ENCODE assay signal across 9 cellular contexts in the genomic region with DNA sequence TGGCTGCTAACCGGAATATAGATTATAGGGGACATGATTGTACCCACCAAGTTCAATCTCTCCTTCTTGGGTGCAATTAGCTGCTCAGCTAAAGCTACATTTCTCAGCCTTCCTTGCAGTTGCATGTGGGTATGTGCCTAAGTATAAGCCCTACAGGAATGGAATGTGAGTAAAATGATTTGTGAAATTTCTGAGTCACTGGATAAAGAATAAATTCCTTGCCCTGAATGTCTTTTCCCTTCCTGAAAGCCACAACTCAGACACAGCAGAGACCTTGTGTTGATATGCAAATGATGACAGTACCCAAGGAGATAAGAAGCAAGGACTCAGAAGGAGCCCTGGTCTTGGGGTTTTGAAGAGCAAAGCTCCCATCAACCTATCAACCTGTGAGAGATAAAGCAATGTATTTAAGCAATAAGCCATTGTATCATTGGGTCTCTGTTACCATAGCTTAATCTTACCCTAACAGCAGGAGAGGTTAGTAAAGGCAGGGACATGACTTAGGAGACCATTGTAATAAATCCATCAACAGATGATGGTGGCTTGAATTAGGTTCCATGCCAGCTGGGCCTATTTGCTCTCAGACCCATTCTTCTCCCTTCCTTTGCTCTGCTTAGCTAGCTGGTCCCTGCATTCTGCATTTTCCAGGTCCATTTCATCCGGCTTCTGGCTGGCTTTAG.
A peak's percentile ranks its signal among the peaks of the same experiment; 100 is the strongest.
DNase-seq lines count a peak whose midpoint lies in the region.
"Had no signal": no experiment of that assay in that cellular context is flagged by ENCODE, and none has a peak within 500 bp of the region (broad histone marks: within the 10 kb centered on the region; RNA-seq: fewer than 3 reads in every experiment).

No MANE protein-coding gene starts in this region.

- intact Hi-C loops in head of caudate nucleus (cut with DNase I), result no loop called here

- peak; percentile 1 for DNase-seq in DMS 273 (lab: John Stamatoyannopoulos, UW; ENCODE audit: unreplicated experiment)
- DNase-seq in DMS 273 treated with DMSO at 0.1 percent for 48 hours (lab: John Stamatoyannopoulos, UW), result no peak
- DNase-seq in T1000 (lab: John Stamatoyannopoulos, UW), result peak; percentile 27
- peak; percentile 61 for DNase-seq in fibroblast of peridontal ligament (ENCODE audit: extremely low read depth)
- DNase-seq in head of caudate nucleus, result no peak
- no peak for DNase-seq in NCI-H2196 treated with DMSO at 0.1 percent for 48 hours (lab: John Stamatoyannopoulos, UW; ENCODE audit: unreplicated experiment)
- no peak for DNase-seq in NCI-H1417 treated with DMSO at 0.1 percent for 48 hours (lab: John Stamatoyannopoulos, UW)
- no peak for DNase-seq in NCI-H2107 treated with DMSO at 0.1 percent for 48 hours (lab: John Stamatoyannopoulos, UW; ENCODE audit: unreplicated experiment)
- DNase-seq: cortex of kidney had no signal

Comparison
In these comparisons a context has a peak if more than half of its experiments do, and no peak if none do; other contexts are left out.
1. DNase-seq: peak in DMS 273 (single experiment), T1000 (single experiment) and fibroblast of peridontal ligament (single experiment); none in DMS 273 treated with DMSO at 0.1 percent for 48 hours (single experiment), head of caudate nucleus (0 of 42), NCI-H2196 treated with DMSO at 0.1 percent for 48 hours (single experiment), NCI-H1417 treated with DMSO at 0.1 percent for 48 hours (single experiment) and NCI-H2107 treated with DMSO at 0.1 percent for 48 hours (single experiment).